ENCODE assay signal across 17 cellular contexts in genomic region chr16:88116121-88116900, GRCh38.
DNase-seq lines count a peak whose midpoint lies in the region; TF ChIP-seq lines count a peak whose summit lies in the region.
"Had no signal": no experiment of that assay in that cellular context is flagged by ENCODE, and none has a peak within 500 bp of the region (broad histone marks: within the 10 kb centered on the region; RNA-seq: fewer than 3 reads in every experiment).

No MANE protein-coding gene starts in this region.

- peak; percentile 11 for DNase-seq in ACHN
- peak; percentile 30 for DNase-seq in EH (ENCODE audit: low read depth)
- DNase-seq in astrocyte of the cerebellum (ENCODE audit: low read depth) = peak; percentile 57
- peak; percentile 74 for DNase-seq in glomerular visceral epithelial cell (ENCODE audit: extremely low spot score)
- DNase-seq in activated CD8-positive, alpha-beta memory T cell treated with anti-CD3 and anti-CD28 coated beads, Interleukin-2, amount 50 U/mL, for 48 hours = no peak
- DNase-seq in activated T-cell treated with anti-CD3 and anti-CD28 coated beads, Interleukin-2, amount 50 U/mL, for 1 hour = no peak
- DNase-seq in activated T-cell treated with anti-CD3 and anti-CD28 coated beads, Interleukin-2, amount 50 U/mL, for 24 hours = no peak
- no peak for DNase-seq in activated CD8-positive, alpha-beta memory T cell treated with anti-CD3 and anti-CD28 coated beads for 24 hours
- DNase-seq: activated CD4-positive, alpha-beta memory T cell treated with anti-CD3 and anti-CD28 coated beads for 36 hours; activated naive CD8-positive, alpha-beta T cell treated with anti-CD3 and anti-CD28 coated beads for 36 hours; endodermal cell; GF-D8; immature natural killer cell; NCI-H2081 treated with DMSO at 0.1 percent for 48 hours; NCI-H748 treated with DMSO at 0.1 percent for 48 hours had no signal

- H3K9me3 Mint-ChIP-seq in activated T-cell treated with anti-CD3 and anti-CD28 coated beads, Interleukin-2, amount 50 U/mL, for 24 hours = no peaks in the 10 kb centered on the region
- H3K9me3 Mint-ChIP-seq: activated CD4-positive, alpha-beta memory T cell treated with anti-CD3 and anti-CD28 coated beads for 36 hours; activated naive CD8-positive, alpha-beta T cell treated with anti-CD3 and anti-CD28 coated beads for 36 hours; central memory CD8-positive, alpha-beta T cell; endodermal cell; immature natural killer cell; neural crest cell had no signal

- peaks cover 4% of the 10 kb centered on the region for H3K4me1 Mint-ChIP-seq in activated T-cell treated with anti-CD3 and anti-CD28 coated beads, Interleukin-2, amount 50 U/mL, for 24 hours (ENCODE audit: low read depth)
- H3K4me1 Mint-ChIP-seq: central memory CD8-positive, alpha-beta T cell had no signal

- peaks cover 10% of the 10 kb centered on the region for H3K27me3 Mint-ChIP-seq in activated T-cell treated with anti-CD3 and anti-CD28 coated beads, Interleukin-2, amount 50 U/mL, for 24 hours

- no peak overlapping the region for H3K4me3 ChIP-seq in astrocyte of the cerebellum (ENCODE audit: low read depth, low read length)

- no peaks in the 10 kb centered on the region for H3K36me3 Mint-ChIP-seq in activated T-cell treated with anti-CD3 and anti-CD28 coated beads, Interleukin-2, amount 50 U/mL, for 24 hours (ENCODE audit: low read depth)
- H3K36me3 Mint-ChIP-seq: activated CD4-positive, alpha-beta memory T cell treated with anti-CD3 and anti-CD28 coated beads for 36 hours; activated naive CD8-positive, alpha-beta T cell treated with anti-CD3 and anti-CD28 coated beads for 36 hours; immature natural killer cell had no signal

- in situ Hi-C loops in ACHN (cut with HindIII; ENCODE audit: low pct_ligation_motif_present, low pct_unique_long_range_greater_than_20kb, low sequenced_read_pairs) (no loop called here), astrocyte of the cerebellum (cut with HindIII; ENCODE audit: low sequenced_read_pairs) (no loop called here)

- H3K27ac Mint-ChIP-seq in activated T-cell treated with anti-CD3 and anti-CD28 coated beads, Interleukin-2, amount 50 U/mL, for 24 hours = no peak overlapping the region
- H3K27ac Mint-ChIP-seq: activated CD4-positive, alpha-beta memory T cell treated with anti-CD3 and anti-CD28 coated beads for 36 hours; activated naive CD8-positive, alpha-beta T cell treated with anti-CD3 and anti-CD28 coated beads for 36 hours; endodermal cell; immature natural killer cell had no signal

- H3K4me3 Mint-ChIP-seq in activated T-cell treated with anti-CD3 and anti-CD28 coated beads, Interleukin-2, amount 50 U/mL, for 24 hours = no peak overlapping the region
- H3K4me3 Mint-ChIP-seq: activated CD4-positive, alpha-beta memory T cell treated with anti-CD3 and anti-CD28 coated beads for 36 hours; activated naive CD8-positive, alpha-beta T cell treated with anti-CD3 and anti-CD28 coated beads for 36 hours; central memory CD8-positive, alpha-beta T cell; endodermal cell; immature natural killer cell; neural crest cell had no signal

- TF ChIP-seq CTCF in astrocyte of the cerebellum (IDR thresholded peaks at IDR 0.05; ENCODE audit: low read depth, low read length, missing control alignments) = no peak

Comparison
In these comparisons a context has a peak if more than half of its experiments do, and no peak if none do; other contexts are left out.
1. DNase-seq: peak in ACHN (single experiment), EH (single experiment), astrocyte of the cerebellum (single experiment) and glomerular visceral epithelial cell (single experiment); none in activated CD8-positive, alpha-beta memory T cell treated with anti-CD3 and anti-CD28 coated beads, Interleukin-2, amount 50 U/mL, for 48 hours (single experiment), activated T-cell treated with anti-CD3 and anti-CD28 coated beads, Interleukin-2, amount 50 U/mL, for 1 hour (single experiment), activated T-cell treated with anti-CD3 and anti-CD28 coated beads, Interleukin-2, amount 50 U/mL, for 24 hours (single experiment) and activated CD8-positive, alpha-beta memory T cell treated with anti-CD3 and anti-CD28 coated beads for 24 hours (single experiment).